ENCODE assay signal across 31 cellular contexts in genomic region chr4:143642611-143643010, GRCh38. TPM values are rescaled to one million over a fixed set of nuclear protein-coding genes. Genes with fewer than 3 reads are reported as not detected.
"Had no signal": no experiment of that assay in that cellular context is flagged by ENCODE, and none has a peak within 500 bp of the region (broad histone marks: within the 10 kb centered on the region; RNA-seq: fewer than 3 reads in every experiment).

No MANE protein-coding gene starts in this region.

- H3K27ac ChIP-seq: colonic mucosa, dorsolateral prefrontal cortex, epithelial cell of prostate, esophagus squamous epithelium, foreskin keratinocyte, gastroesophageal sphincter, heart right ventricle, left lung, lower lobe of right lung had no signal

- H3K27me3 ChIP-seq: colonic mucosa, dorsolateral prefrontal cortex, esophagus squamous epithelium, foreskin keratinocyte, gastroesophageal sphincter, heart right ventricle, left lung had no signal

- H3K4me1 ChIP-seq: colonic mucosa, esophagus squamous epithelium, foreskin keratinocyte, gastroesophageal sphincter, left lung, lower lobe of right lung had no signal

- H3K4me3 ChIP-seq: colonic mucosa, dorsolateral prefrontal cortex, esophagus squamous epithelium, gastroesophageal sphincter, heart right ventricle, left lung, lower lobe of right lung had no signal

- FAIRE-seq: frontal cortex, islet of Langerhans, keratinocyte had no signal

- ATAC-seq: esophagus mucosa; foreskin keratinocyte; gastroesophageal sphincter; heart right ventricle; left cardiac atrium; left lung; left ventricle myocardium superior; lower lobe of right lung; naive thymus-derived CD4-positive, alpha-beta T cell had no signal

- H3K36me3 ChIP-seq: colonic mucosa, esophagus squamous epithelium, gastroesophageal sphincter, heart right ventricle, left lung, lower lobe of right lung had no signal

- DNase-seq: colonic mucosa; cortex of kidney; dorsolateral prefrontal cortex; effector CD4-positive, alpha-beta T cell; effector memory CD4-positive, alpha-beta T cell; erythroblast; esophagus squamous epithelium; foreskin keratinocyte; glutamatergic neuron; head of caudate nucleus; heart right ventricle; hippocampal formation; left cardiac atrium; left lung; left ventricle myocardium superior; lower lobe of right lung; mammary epithelial cell; mesendoderm; midbrain; naive thymus-derived CD4-positive, alpha-beta T cell had no signal

- H3K9me3 ChIP-seq: colonic mucosa, esophagus squamous epithelium, gastroesophageal sphincter, lower lobe of right lung had no signal

RNA-seq across cellular contexts. Expression of gene FREM3, which starts 57.9 kb away (rescaled TPM):
- total RNA-seq: chondrocyte, esophagus mucosa, esophagus squamous epithelium, fibroblast of villous mesenchyme, foreskin keratinocyte, kidney epithelial cell, left ventricle myocardium superior, lower leg skin, mammary epithelial cell, mononuclear cell had no signal
- polyA plus RNA-seq: foreskin keratinocyte, keratinocyte, mammary epithelial cell had no signal
